In the genomic region with DNA sequence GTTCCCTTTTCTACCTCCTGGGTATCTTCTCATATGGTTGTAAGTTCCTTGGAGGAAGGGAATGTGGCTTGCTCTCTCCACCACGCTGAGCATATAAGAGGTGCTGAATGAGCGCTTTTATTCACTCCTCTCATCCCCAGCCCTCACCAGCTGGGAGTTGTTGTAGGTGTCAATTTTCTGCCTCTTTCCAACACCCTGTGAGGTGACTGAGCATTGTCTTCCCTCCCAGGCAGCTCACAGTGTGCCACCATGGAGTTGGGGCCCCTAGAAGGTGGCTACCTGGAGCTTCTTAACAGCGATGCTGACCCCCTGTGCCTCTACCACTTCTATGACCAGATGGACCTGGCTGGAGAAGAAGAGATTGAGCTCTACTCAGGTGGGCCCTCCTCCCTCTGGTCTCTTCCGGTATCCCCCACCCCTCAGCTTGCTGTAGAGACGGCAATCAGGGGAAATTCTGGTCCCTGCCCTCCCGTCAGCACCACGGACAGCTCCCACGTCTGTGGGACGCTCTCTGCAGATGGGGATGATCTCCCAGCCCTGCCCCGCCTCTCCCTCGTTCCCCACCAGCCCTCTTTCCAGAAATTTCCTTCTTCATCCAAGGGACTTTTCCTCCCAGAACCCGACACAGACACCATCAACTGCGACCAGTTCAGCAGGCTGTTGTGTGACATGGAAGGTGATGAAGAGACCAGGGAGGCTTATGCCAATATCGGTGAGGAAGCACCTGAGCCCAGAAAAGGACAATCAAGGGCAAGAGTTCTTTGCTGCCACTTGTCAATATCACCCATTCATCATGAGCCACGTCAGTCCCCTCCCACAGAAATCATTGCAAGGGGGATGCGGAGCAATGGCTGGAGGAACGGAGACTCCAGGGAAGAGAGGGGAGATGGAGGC, we compare ENCODE assay signal across 1 cellular context.
A peak's percentile ranks its signal among the peaks of the same experiment; 100 is the strongest.
TF ChIP-seq lines count a peak whose summit lies in the region.

No MANE protein-coding gene starts in this region.

TF ChIP-seq in WTC11, 78 proteins besides CTCF, POLR2A, EP300 and RAD21 (continued from another document and continues in another):
- TF ChIP-seq, protein P1, sequence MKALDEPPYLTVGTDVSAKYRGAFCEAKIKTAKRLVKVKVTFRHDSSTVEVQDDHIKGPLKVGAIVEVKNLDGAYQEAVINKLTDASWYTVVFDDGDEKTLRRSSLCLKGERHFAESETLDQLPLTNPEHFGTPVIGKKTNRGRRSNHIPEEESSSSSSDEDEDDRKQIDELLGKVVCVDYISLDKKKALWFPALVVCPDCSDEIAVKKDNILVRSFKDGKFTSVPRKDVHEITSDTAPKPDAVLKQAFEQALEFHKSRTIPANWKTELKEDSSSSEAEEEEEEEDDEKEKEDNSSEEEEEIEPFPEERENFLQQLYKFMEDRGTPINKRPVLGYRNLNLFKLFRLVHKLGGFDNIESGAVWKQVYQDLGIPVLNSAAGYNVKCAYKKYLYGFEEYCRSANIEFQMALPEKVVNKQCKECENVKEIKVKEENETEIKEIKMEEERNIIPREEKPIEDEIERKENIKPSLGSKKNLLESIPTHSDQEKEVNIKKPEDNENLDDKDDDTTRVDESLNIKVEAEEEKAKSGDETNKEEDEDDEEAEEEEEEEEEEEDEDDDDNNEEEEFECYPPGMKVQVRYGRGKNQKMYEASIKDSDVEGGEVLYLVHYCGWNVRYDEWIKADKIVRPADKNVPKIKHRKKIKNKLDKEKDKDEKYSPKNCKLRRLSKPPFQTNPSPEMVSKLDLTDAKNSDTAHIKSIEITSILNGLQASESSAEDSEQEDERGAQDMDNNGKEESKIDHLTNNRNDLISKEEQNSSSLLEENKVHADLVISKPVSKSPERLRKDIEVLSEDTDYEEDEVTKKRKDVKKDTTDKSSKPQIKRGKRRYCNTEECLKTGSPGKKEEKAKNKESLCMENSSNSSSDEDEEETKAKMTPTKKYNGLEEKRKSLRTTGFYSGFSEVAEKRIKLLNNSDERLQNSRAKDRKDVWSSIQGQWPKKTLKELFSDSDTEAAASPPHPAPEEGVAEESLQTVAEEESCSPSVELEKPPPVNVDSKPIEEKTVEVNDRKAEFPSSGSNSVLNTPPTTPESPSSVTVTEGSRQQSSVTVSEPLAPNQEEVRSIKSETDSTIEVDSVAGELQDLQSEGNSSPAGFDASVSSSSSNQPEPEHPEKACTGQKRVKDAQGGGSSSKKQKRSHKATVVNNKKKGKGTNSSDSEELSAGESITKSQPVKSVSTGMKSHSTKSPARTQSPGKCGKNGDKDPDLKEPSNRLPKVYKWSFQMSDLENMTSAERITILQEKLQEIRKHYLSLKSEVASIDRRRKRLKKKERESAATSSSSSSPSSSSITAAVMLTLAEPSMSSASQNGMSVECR (CRISPR knock-in tag; IDR thresholded peaks at IDR 0.05; ENCODE audit: borderline replicate concordance), result peak; percentile 87; the same call in 1 of the 2 replicates
- TF ChIP-seq, protein P2, sequence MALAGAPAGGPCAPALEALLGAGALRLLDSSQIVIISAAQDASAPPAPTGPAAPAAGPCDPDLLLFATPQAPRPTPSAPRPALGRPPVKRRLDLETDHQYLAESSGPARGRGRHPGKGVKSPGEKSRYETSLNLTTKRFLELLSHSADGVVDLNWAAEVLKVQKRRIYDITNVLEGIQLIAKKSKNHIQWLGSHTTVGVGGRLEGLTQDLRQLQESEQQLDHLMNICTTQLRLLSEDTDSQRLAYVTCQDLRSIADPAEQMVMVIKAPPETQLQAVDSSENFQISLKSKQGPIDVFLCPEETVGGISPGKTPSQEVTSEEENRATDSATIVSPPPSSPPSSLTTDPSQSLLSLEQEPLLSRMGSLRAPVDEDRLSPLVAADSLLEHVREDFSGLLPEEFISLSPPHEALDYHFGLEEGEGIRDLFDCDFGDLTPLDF (CRISPR knock-in tag; IDR thresholded peaks at IDR 0.05), result peak; percentile 68; the same call in 1 of the 2 replicates
- no peak for TF ChIP-seq ZNF263 (CRISPR knock-in tag; IDR thresholded peaks at IDR 0.05; ENCODE audit: low read depth)
- TF ChIP-seq, protein P3, sequence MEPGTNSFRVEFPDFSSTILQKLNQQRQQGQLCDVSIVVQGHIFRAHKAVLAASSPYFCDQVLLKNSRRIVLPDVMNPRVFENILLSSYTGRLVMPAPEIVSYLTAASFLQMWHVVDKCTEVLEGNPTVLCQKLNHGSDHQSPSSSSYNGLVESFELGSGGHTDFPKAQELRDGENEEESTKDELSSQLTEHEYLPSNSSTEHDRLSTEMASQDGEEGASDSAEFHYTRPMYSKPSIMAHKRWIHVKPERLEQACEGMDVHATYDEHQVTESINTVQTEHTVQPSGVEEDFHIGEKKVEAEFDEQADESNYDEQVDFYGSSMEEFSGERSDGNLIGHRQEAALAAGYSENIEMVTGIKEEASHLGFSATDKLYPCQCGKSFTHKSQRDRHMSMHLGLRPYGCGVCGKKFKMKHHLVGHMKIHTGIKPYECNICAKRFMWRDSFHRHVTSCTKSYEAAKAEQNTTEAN (CRISPR knock-in tag; IDR thresholded peaks at IDR 0.05), result no peak
- TF ChIP-seq, protein P4, sequence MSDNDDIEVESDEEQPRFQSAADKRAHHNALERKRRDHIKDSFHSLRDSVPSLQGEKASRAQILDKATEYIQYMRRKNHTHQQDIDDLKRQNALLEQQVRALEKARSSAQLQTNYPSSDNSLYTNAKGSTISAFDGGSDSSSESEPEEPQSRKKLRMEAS (CRISPR knock-in tag; IDR thresholded peaks at IDR 0.05), result peak; percentile 38; the same call in 1 of the 2 replicates
- TF ChIP-seq FOXP1 (CRISPR knock-in tag; IDR thresholded peaks at IDR 0.05; ENCODE audit: borderline replicate concordance), result peak; percentile 88
- TF ChIP-seq JUN (CRISPR knock-in tag; IDR thresholded peaks at IDR 0.05), result 0 out of 2 replicates have a peak, but pooled peaks have one; percentile 62
- TF ChIP-seq RELA (CRISPR knock-in tag; IDR thresholded peaks at IDR 0.05; ENCODE audit: borderline replicate concordance), result peak; percentile 65; the same call in 1 of the 2 replicates
- TF ChIP-seq, protein P5, sequence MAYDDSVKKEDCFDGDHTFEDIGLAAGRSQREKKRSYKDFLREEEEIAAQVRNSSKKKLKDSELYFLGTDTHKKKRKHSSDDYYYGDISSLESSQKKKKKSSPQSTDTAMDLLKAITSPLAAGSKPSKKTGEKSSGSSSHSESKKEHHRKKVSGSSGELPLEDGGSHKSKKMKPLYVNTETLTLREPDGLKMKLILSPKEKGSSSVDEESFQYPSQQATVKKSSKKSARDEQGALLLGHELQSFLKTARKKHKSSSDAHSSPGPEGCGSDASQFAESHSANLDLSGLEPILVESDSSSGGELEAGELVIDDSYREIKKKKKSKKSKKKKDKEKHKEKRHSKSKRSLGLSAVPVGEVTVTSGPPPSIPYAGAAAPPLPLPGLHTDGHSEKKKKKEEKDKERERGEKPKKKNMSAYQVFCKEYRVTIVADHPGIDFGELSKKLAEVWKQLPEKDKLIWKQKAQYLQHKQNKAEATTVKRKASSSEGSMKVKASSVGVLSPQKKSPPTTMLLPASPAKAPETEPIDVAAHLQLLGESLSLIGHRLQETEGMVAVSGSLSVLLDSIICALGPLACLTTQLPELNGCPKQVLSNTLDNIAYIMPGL (CRISPR knock-in tag; IDR thresholded peaks at IDR 0.05), result no peak
- TF ChIP-seq TCF7 (CRISPR knock-in tag; IDR thresholded peaks at IDR 0.05; ENCODE audit: low read depth), result no peak
- TF ChIP-seq, protein P6, sequence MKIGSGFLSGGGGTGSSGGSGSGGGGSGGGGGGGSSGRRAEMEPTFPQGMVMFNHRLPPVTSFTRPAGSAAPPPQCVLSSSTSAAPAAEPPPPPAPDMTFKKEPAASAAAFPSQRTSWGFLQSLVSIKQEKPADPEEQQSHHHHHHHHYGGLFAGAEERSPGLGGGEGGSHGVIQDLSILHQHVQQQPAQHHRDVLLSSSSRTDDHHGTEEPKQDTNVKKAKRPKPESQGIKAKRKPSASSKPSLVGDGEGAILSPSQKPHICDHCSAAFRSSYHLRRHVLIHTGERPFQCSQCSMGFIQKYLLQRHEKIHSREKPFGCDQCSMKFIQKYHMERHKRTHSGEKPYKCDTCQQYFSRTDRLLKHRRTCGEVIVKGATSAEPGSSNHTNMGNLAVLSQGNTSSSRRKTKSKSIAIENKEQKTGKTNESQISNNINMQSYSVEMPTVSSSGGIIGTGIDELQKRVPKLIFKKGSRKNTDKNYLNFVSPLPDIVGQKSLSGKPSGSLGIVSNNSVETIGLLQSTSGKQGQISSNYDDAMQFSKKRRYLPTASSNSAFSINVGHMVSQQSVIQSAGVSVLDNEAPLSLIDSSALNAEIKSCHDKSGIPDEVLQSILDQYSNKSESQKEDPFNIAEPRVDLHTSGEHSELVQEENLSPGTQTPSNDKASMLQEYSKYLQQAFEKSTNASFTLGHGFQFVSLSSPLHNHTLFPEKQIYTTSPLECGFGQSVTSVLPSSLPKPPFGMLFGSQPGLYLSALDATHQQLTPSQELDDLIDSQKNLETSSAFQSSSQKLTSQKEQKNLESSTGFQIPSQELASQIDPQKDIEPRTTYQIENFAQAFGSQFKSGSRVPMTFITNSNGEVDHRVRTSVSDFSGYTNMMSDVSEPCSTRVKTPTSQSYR (CRISPR knock-in tag; IDR thresholded peaks at IDR 0.05), result peak; percentile 67; the same call in 1 of the 2 replicates
- 0 out of 2 replicates have a peak, but pooled peaks have one; percentile 28 for TF ChIP-seq NR1H2 (CRISPR knock-in tag; IDR thresholded peaks at IDR 0.05)
- no peak; the same call in 1 of the 2 replicates for TF ChIP-seq ESRRA (CRISPR knock-in tag; IDR thresholded peaks at IDR 0.05; ENCODE audit: borderline replicate concordance)
- TF ChIP-seq EMX1 (CRISPR knock-in tag; IDR thresholded peaks at IDR 0.05), result no peak
- no peak for TF ChIP-seq IRF2 (CRISPR knock-in tag; IDR thresholded peaks at IDR 0.05; ENCODE audit: borderline replicate concordance, low read depth)
- TF ChIP-seq, protein P7, sequence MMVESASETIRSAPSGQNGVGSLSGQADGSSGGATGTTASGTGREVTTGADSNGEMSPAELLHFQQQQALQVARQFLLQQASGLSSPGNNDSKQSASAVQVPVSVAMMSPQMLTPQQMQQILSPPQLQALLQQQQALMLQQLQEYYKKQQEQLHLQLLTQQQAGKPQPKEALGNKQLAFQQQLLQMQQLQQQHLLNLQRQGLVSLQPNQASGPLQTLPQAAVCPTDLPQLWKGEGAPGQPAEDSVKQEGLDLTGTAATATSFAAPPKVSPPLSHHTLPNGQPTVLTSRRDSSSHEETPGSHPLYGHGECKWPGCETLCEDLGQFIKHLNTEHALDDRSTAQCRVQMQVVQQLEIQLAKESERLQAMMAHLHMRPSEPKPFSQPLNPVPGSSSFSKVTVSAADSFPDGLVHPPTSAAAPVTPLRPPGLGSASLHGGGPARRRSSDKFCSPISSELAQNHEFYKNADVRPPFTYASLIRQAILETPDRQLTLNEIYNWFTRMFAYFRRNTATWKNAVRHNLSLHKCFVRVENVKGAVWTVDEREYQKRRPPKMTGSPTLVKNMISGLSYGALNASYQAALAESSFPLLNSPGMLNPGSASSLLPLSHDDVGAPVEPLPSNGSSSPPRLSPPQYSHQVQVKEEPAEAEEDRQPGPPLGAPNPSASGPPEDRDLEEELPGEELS (CRISPR knock-in tag; IDR thresholded peaks at IDR 0.05), result peak; percentile 90
- TF ChIP-seq TEAD4 (CRISPR knock-in tag; IDR thresholded peaks at IDR 0.05), result peak; percentile 86; the same call in 1 of the 2 replicates
- peak; percentile 59; the same call in 1 of the 2 replicates for TF ChIP-seq TEAD1 (CRISPR knock-in tag; IDR thresholded peaks at IDR 0.05)
- TF ChIP-seq SMAD4 (CRISPR knock-in tag; IDR thresholded peaks at IDR 0.05), result peak; percentile 66; the same call in 1 of the 2 replicates
- peak; percentile 88 for TF ChIP-seq TP53 (CRISPR knock-in tag; IDR thresholded peaks at IDR 0.05)
- TF ChIP-seq, protein P8, sequence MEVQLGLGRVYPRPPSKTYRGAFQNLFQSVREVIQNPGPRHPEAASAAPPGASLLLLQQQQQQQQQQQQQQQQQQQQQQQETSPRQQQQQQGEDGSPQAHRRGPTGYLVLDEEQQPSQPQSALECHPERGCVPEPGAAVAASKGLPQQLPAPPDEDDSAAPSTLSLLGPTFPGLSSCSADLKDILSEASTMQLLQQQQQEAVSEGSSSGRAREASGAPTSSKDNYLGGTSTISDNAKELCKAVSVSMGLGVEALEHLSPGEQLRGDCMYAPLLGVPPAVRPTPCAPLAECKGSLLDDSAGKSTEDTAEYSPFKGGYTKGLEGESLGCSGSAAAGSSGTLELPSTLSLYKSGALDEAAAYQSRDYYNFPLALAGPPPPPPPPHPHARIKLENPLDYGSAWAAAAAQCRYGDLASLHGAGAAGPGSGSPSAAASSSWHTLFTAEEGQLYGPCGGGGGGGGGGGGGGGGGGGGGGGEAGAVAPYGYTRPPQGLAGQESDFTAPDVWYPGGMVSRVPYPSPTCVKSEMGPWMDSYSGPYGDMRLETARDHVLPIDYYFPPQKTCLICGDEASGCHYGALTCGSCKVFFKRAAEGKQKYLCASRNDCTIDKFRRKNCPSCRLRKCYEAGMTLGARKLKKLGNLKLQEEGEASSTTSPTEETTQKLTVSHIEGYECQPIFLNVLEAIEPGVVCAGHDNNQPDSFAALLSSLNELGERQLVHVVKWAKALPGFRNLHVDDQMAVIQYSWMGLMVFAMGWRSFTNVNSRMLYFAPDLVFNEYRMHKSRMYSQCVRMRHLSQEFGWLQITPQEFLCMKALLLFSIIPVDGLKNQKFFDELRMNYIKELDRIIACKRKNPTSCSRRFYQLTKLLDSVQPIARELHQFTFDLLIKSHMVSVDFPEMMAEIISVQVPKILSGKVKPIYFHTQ (CRISPR knock-in tag; IDR thresholded peaks at IDR 0.05), result no peak
- peak; percentile 81 for TF ChIP-seq NFE2L1 (CRISPR knock-in tag; IDR thresholded peaks at IDR 0.05)
- TF ChIP-seq ZNF416 (CRISPR knock-in tag; IDR thresholded peaks at IDR 0.05), result no peak
- TF ChIP-seq CREM (CRISPR knock-in tag; IDR thresholded peaks at IDR 0.05), result peak; percentile 23; the same call in 1 of the 2 replicates
- TF ChIP-seq NFYB (CRISPR knock-in tag; conservative IDR thresholded peaks at IDR 0.05; ENCODE audit: low read depth), result no peak
- peak; percentile 56 for TF ChIP-seq ZNF423 (CRISPR knock-in tag; IDR thresholded peaks at IDR 0.05)
- TF ChIP-seq CREB1 (CRISPR knock-in tag; IDR thresholded peaks at IDR 0.05), result peak; percentile 64; the same call in 1 of the 2 replicates
- TF ChIP-seq ZBTB21 (CRISPR knock-in tag; IDR thresholded peaks at IDR 0.05; ENCODE audit: borderline replicate concordance), result 0 out of 2 replicates have a peak, but pooled peaks have one; percentile 61
- peak; percentile 94 for TF ChIP-seq ZNF232 (CRISPR knock-in tag; IDR thresholded peaks at IDR 0.05)
- no peak for TF ChIP-seq HMGA2 (CRISPR knock-in tag; IDR thresholded peaks at IDR 0.05)
- TF ChIP-seq ZNF138 (CRISPR knock-in tag; conservative IDR thresholded peaks at IDR 0.05), result peak; percentile 83; the same call in 1 of the 2 replicates
- TF ChIP-seq, protein P9, sequence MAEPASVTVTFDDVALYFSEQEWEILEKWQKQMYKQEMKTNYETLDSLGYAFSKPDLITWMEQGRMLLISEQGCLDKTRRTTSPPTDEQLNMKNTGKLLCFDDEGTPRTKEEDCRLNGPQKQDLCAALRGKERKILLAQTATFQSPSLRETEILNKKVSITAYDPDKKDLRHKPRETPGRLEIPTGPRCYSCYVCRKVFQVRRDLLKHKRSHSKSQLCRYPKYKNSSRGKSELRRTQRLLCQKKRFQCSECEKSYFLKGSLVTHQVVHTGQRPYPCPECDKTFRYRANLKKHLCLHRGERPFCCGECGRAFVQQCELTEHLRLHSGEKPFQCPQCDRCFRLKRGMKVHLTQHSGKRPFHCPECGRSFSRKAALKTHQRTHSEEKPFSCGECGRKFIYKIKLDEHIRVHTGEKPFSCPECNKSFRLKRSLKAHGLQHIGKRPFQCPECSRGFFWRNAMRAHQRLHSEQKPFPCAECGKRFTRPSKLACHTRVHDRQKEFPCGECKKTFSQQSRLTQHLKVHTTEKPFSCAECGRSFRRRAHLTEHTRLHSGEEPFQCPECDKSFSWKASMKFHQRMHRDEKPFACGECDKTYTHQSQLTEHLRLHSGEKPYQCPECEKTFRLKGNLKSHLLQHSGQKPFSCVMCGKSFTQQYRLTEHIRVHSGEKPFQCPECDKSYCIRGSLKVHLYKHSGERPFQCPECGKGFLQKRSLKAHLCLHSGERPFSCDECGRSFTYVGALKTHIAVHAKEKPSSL (CRISPR knock-in tag; conservative IDR thresholded peaks at IDR 0.05), result no peak
- TF ChIP-seq SMAD3 (CRISPR knock-in tag; IDR thresholded peaks at IDR 0.05; ENCODE audit: borderline replicate concordance), result peak; percentile 86; the same call in 1 of the 2 replicates
